In genomic region chr6:21533678-21534077, GRCh38 we compare ENCODE assay signal across 17 cellular contexts. TPM values are rescaled to one million over a fixed set of nuclear protein-coding genes. Genes with fewer than 3 reads are reported as not detected.
DNase-seq lines count a peak whose midpoint lies in the region; ATAC-seq and TF ChIP-seq lines count a peak whose summit lies in the region.
"Had no signal": no experiment of that assay in that cellular context is flagged by ENCODE, and none has a peak within 500 bp of the region (broad histone marks: within the 10 kb centered on the region; RNA-seq: fewer than 3 reads in every experiment).

No MANE protein-coding gene starts in this region.

- no peak overlapping the region for H3K27ac Mint-ChIP-seq in glutamatergic neuron (ENCODE audit: unreplicated experiment)
- no peak overlapping the region for H3K27ac Mint-ChIP-seq in stimulated activated naive CD8-positive, alpha-beta T cell treated with anti-CD3 and anti-CD28 coated beads, Interleukin-15, amount 100 ng/mL, for 72 hours
- H3K27ac Mint-ChIP-seq: CD4-positive, alpha-beta T cell had no signal

- H4K5ac ChIP-seq in IMR-90 (ENCODE audit: low read depth, low read length), result no peak overlapping the region

- POLR2A ChIA-PET in IMR-90 (lab: Charles Lee; ENCODE audit: unreplicated experiment), result no interaction called here

- no peak overlapping the region for H2BK20ac ChIP-seq in IMR-90 (ENCODE audit: low read depth, low read length)

- H3K27me3 ChIP-seq in IMR-90 (ENCODE audit: control insufficient read depth, insufficient read depth, low read length), result no peaks in the 10 kb centered on the region
- H3K27me3 ChIP-seq: BE2C, SJCRH30 had no signal

- no peak overlapping the region for H2BK120ac ChIP-seq in IMR-90 (ENCODE audit: low read depth, low read length)

- no peaks in the 10 kb centered on the region for H3K36me3 Mint-ChIP-seq in glutamatergic neuron (ENCODE audit: unreplicated experiment)

- H4K91ac ChIP-seq in IMR-90 (ENCODE audit: insufficient read depth, low read depth, low read length), result no peak overlapping the region

- H3K4me2 ChIP-seq in IMR-90 (ENCODE audit: low read depth, low read length), result no peak overlapping the region

- H2BK5ac ChIP-seq in IMR-90 (ENCODE audit: low read depth, low read length, poor library complexity, severe bottlenecking), result no peak overlapping the region

- no peaks in the 10 kb centered on the region for H4K20me1 ChIP-seq in IMR-90 (ENCODE audit: insufficient read depth, low read length)

- no peak overlapping the region for H3K27ac ChIP-seq in IMR-90 (ENCODE audit: insufficient read depth, low read length)
- H3K27ac ChIP-seq: SJCRH30 had no signal

- peaks cover 4% of the 10 kb centered on the region for H3K4me1 Mint-ChIP-seq in glutamatergic neuron (ENCODE audit: low read depth, unreplicated experiment)
- H3K4me1 Mint-ChIP-seq in stimulated activated naive CD8-positive, alpha-beta T cell treated with anti-CD3 and anti-CD28 coated beads, Interleukin-15, amount 100 ng/mL, for 72 hours, result no peaks in the 10 kb centered on the region

- no peak for ATAC-seq in IMR-90 (ENCODE audit: low read depth)
- ATAC-seq in stimulated activated naive CD8-positive, alpha-beta T cell treated with anti-CD3 and anti-CD28 coated beads, Interleukin-15, amount 100 ng/mL, for 72 hours, result no peak

- no peak overlapping the region for H3K14ac ChIP-seq in IMR-90 (replicated peaks; ENCODE audit: low read depth, low read length)

- H3K9me1 ChIP-seq in IMR-90 (ENCODE audit: insufficient read depth, low read length), result no peaks in the 10 kb centered on the region

- H3K4ac ChIP-seq in IMR-90 (ENCODE audit: low read depth, low read length), result no peak overlapping the region

- H3K18ac ChIP-seq in IMR-90 (ENCODE audit: low read depth, low read length), result no peak overlapping the region

- no peak overlapping the region for H4K8ac ChIP-seq in IMR-90 (ENCODE audit: low read depth in 2 of 2, low read length in 2 of 2)

- no CpG with 5 or more reads among the region's 1 CpG for WGBS in IMR-90 (ENCODE audit: extremely low coverage in 2 of 2, insufficient read length in 1 of 2), 2 experiments

- DNase-seq in A172 (ENCODE audit: low spot score), result peak; percentile 5
- DNase-seq in IMR-90, result peak; percentile 11
- DNase-seq in amniotic epithelial cell (ENCODE audit: low read depth), result peak; percentile 28
- DNase-seq in kidney glomerular epithelial cell (lab: John Stamatoyannopoulos, UW), result peak; percentile 11
- no peak for DNase-seq in glutamatergic neuron
- DNase-seq in MV-4-11 (lab: John Stamatoyannopoulos, UW), result no peak
- DNase-seq in nucleus accumbens (lab: John Stamatoyannopoulos, UW), result no peak
- no peak for DNase-seq in stimulated activated naive CD8-positive, alpha-beta T cell treated with anti-CD3 and anti-CD28 coated beads, Interleukin-15, amount 100 ng/mL, for 72 hours
- DNase-seq: 8988T; BE2C; Calu3; CD4-positive, alpha-beta T cell; NCI-H1436; NCI-H1930; NCI-H345; NCI-H524 treated with DMSO at 0.1 percent for 48 hours; SJCRH30 had no signal

- no peak overlapping the region for H2AK5ac ChIP-seq in IMR-90 (ENCODE audit: low read depth, low read length)

- dilution Hi-C loops in IMR-90 (cut with HindIII; ENCODE audit: low sequenced_read_pairs, unreplicated experiment), result no loop called here

- no peak for TF ChIP-seq RAD21 in IMR-90 (IDR thresholded peaks at IDR 0.05; ENCODE audit: low read length)

- no peaks in the 10 kb centered on the region for H3K4me1 ChIP-seq in IMR-90 (ENCODE audit: control insufficient read depth, insufficient read depth, low read length)

- intact Hi-C loops in IMR-90 (cut with micrococcal nuclease), result no loop called here

- H3K9ac ChIP-seq in IMR-90 (ENCODE audit: low read depth, low read length), result no peak overlapping the region

- no peaks in the 10 kb centered on the region for H3K9me3 ChIP-seq in IMR-90 (ENCODE audit: control insufficient read depth, insufficient read depth, low read length)
- H3K9me3 ChIP-seq: BE2C, SJCRH30 had no signal

- no peak overlapping the region for H2BK15ac ChIP-seq in IMR-90 (ENCODE audit: low read depth, low read length)

- H3K79me1 ChIP-seq in IMR-90 (ENCODE audit: low read depth in 1 of 2, low read length in 2 of 2), result no peaks in the 10 kb centered on the region

- TF ChIP-seq POLR2A in IMR-90 (IDR thresholded peaks at IDR 0.05; ENCODE audit: low read depth, low read length), result no peak

- no peak overlapping the region for H3K4me3 Mint-ChIP-seq in glutamatergic neuron (ENCODE audit: unreplicated experiment)
- H3K4me3 Mint-ChIP-seq in stimulated activated naive CD8-positive, alpha-beta T cell treated with anti-CD3 and anti-CD28 coated beads, Interleukin-15, amount 100 ng/mL, for 72 hours, result no peak overlapping the region
- H3K4me3 Mint-ChIP-seq: CD4-positive, alpha-beta T cell had no signal

- CTCF ChIA-PET in IMR-90 (lab: Yijun Ruan, JAX), result no interaction called here

- BruUV-seq in IMR-90 (replicated peaks; lab: Mats Ljungman, UMichigan), result no TSS peak

- no peak overlapping the region for H3K56ac ChIP-seq in IMR-90 (ENCODE audit: extremely low read depth, insufficient read depth, low read length)

- H3K27me3 Mint-ChIP-seq in glutamatergic neuron (ENCODE audit: unreplicated experiment), result peaks cover 1% of the 10 kb centered on the region
- H3K27me3 Mint-ChIP-seq in stimulated activated naive CD8-positive, alpha-beta T cell treated with anti-CD3 and anti-CD28 coated beads, Interleukin-15, amount 100 ng/mL, for 72 hours, result no peaks in the 10 kb centered on the region
- H3K27me3 Mint-ChIP-seq: CD4-positive, alpha-beta T cell had no signal

- no peak overlapping the region for H3K4me3 ChIP-seq in IMR-90 (ENCODE audit: insufficient read depth, low read depth, low read length)
- H3K4me3 ChIP-seq: SJCRH30 had no signal

- in situ Hi-C loops in IMR-90 (cut with MboI; ENCODE audit: low sequenced_read_pairs), result no loop called here

- no peak overlapping the region for H3K23ac ChIP-seq in IMR-90 (ENCODE audit: low read depth, low read length)

- H2AFZ ChIP-seq in IMR-90 (replicated peaks; ENCODE audit: low read length, poor library complexity), result no peak overlapping the region

- H2AK9ac ChIP-seq in IMR-90 (replicated peaks; ENCODE audit: low read depth, low read length, poor library complexity), result no peak overlapping the region

- H3K9me3 Mint-ChIP-seq in glutamatergic neuron (ENCODE audit: unreplicated experiment), result no peaks in the 10 kb centered on the region
- no peaks in the 10 kb centered on the region for H3K9me3 Mint-ChIP-seq in stimulated activated naive CD8-positive, alpha-beta T cell treated with anti-CD3 and anti-CD28 coated beads, Interleukin-15, amount 100 ng/mL, for 72 hours
- H3K9me3 Mint-ChIP-seq: CD4-positive, alpha-beta T cell had no signal

- TF ChIP-seq CTCF in IMR-90 (conservative IDR thresholded peaks at IDR 0.05; ENCODE audit: low read depth, low read length) (no peak), glutamatergic neuron (IDR thresholded peaks at IDR 0.05; ENCODE audit: partially characterized antibody, unreplicated experiment) (no peak)

- no peaks in the 10 kb centered on the region for H3K36me3 ChIP-seq in IMR-90 (ENCODE audit: control insufficient read depth, insufficient read depth, low read length)
- H3K36me3 ChIP-seq: BE2C, SJCRH30 had no signal

TF ChIP-seq in IMR-90, 13 proteins besides CTCF, POLR2A, EP300 and RAD21:
- TF ChIP-seq CHD1 (IDR thresholded peaks at IDR 0.05; ENCODE audit: low read depth, low read length), result no peak
- TF ChIP-seq SMC3 (IDR thresholded peaks at IDR 0.05; ENCODE audit: low read depth, low read length), result no peak
- no peak for TF ChIP-seq RCOR1 (IDR thresholded peaks at IDR 0.05; ENCODE audit: insufficient replicate concordance, low read length)
- TF ChIP-seq RFX5 (IDR thresholded peaks at IDR 0.05; ENCODE audit: low read depth, low read length), result no peak
- TF ChIP-seq MXI1 (IDR thresholded peaks at IDR 0.05; ENCODE audit: borderline replicate concordance, low read depth, low read length), result no peak
- TF ChIP-seq MAFK (IDR thresholded peaks at IDR 0.05; ENCODE audit: low read depth, low read length), result no peak
- no peak for TF ChIP-seq FOS (IDR thresholded peaks at IDR 0.05; ENCODE audit: low read depth, low read length)
- no peak for TF ChIP-seq NFE2L2 (IDR thresholded peaks at IDR 0.05; ENCODE audit: low read depth, low read length)
- no peak for TF ChIP-seq MAZ (IDR thresholded peaks at IDR 0.05; ENCODE audit: borderline replicate concordance, low read depth, low read length)
- TF ChIP-seq, protein P1, sequence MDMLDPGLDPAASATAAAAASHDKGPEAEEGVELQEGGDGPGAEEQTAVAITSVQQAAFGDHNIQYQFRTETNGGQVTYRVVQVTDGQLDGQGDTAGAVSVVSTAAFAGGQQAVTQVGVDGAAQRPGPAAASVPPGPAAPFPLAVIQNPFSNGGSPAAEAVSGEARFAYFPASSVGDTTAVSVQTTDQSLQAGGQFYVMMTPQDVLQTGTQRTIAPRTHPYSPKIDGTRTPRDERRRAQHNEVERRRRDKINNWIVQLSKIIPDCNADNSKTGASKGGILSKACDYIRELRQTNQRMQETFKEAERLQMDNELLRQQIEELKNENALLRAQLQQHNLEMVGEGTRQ (IDR thresholded peaks at IDR 0.05; ENCODE audit: low read depth, low read length), result no peak
- TF ChIP-seq CEBPB (IDR thresholded peaks at IDR 0.05; ENCODE audit: low read depth, low read length), result no peak
- TF ChIP-seq BHLHE40 (IDR thresholded peaks at IDR 0.05; ENCODE audit: low read depth, low read length), result no peak

RNA-seq across cellular contexts. Expression of gene SOX4, which starts 59.9 kb away (rescaled TPM):
- total RNA-seq in A172 (2014; rRNA removed; shearing (Covaris generic)), result 8.8 and 10.5 TPM in 2 replicates
- total RNA-seq in IMR-90 (2012; rRNA removed), result 4.7 and 6.4 TPM in 2 replicates
- 4.8 and 5.4 TPM in 2 replicates for polyA plus RNA-seq in IMR-90 (2012; rRNA removed)
- 3.1 and 5.4 TPM in 2 replicates for polyA plus RNA-seq in IMR-90 (2012; cell fraction: cytosol; rRNA removed)
- polyA plus RNA-seq in IMR-90 (2012; cell fraction: nucleus; rRNA removed; ENCODE audit: low replicate concordance), result 4.5 and 8.7 TPM in 2 replicates
- total RNA-seq in glutamatergic neuron (ENCODE audit: unreplicated experiment), result 269 TPM

Comparison
In these comparisons a context has a peak if more than half of its experiments do, and no peak if none do; other contexts are left out.
1. DNase-seq: peak in A172 (single experiment), IMR-90 (single experiment), amniotic epithelial cell (single experiment) and kidney glomerular epithelial cell (single experiment); none in glutamatergic neuron (single experiment), MV-4-11 (single experiment), nucleus accumbens (0 of 56) and stimulated activated naive CD8-positive, alpha-beta T cell treated with anti-CD3 and anti-CD28 coated beads, Interleukin-15, amount 100 ng/mL, for 72 hours (0 of 2).
2. RNA of gene SOX4, which starts 59.9 kb away (total RNA-seq): 269 TPM in glutamatergic neuron (single experiment); 8.8 to 10.5 TPM in A172 and 4.7 to 6.4 TPM in IMR-90; every median in the first group is over 10 times any median in the second.